In genomic region chr6:165662041-165662491, GRCh38 we compare ENCODE assay signal across 10 cellular contexts. TPM values are rescaled to one million over a fixed set of nuclear protein-coding genes. Genes with fewer than 3 reads are reported as not detected.
DNase-seq lines count a peak whose midpoint lies in the region; ATAC-seq and TF ChIP-seq lines count a peak whose summit lies in the region.
"Had no signal": no experiment of that assay in that cellular context is flagged by ENCODE, and none has a peak within 500 bp of the region (broad histone marks: within the 10 kb centered on the region; RNA-seq: fewer than 3 reads in every experiment).

No MANE protein-coding gene starts in this region.

- H3K27me3 Mint-ChIP-seq in mesothelial cell of epicardium (ENCODE audit: low read depth), result peaks cover 72% of the 10 kb centered on the region

- H3K27me3 ChIP-seq in heart left ventricle (peaks cover 0 to 51% (median 19%) of the 10 kb centered on the region in 9 donors), duodenal mucosa (ENCODE audit: control insufficient read depth in 1 of 2, insufficient read depth in 2 of 2, low read length in 2 of 2) (peaks cover 34 to 36% of the 10 kb centered on the region in 2 donors), aorta (ENCODE audit: control insufficient read depth in 1 of 2, insufficient read depth in 2 of 2, low read length in 1 of 2) (peaks cover 1 to 4% of the 10 kb centered on the region in 2 donors)

- H3K27ac Mint-ChIP-seq in mesothelial cell of epicardium, result no peak overlapping the region
- H3K27ac Mint-ChIP-seq: dendritic cell treated with granulocyte-macrophage colony-stimulating factor and Interleukin-4, amounts not matched to agents 40 ng/mL and 50 ng/mL, for 4 days had no signal

- 0 to 1% (median 1%) methylated on average over 30 to 54 of the region's 55 CpGs for WGBS in heart left ventricle, 4 donors
- WGBS in aorta, 2 donors, result 0 to 1% methylated on average over 24 to 55 of the region's 55 CpGs

- peaks cover 29% of the 10 kb centered on the region for H3K4me1 Mint-ChIP-seq in mesothelial cell of epicardium

- peak overlapping the region; percentile 80 for H3K4me3 Mint-ChIP-seq in mesothelial cell of epicardium
- H3K4me3 Mint-ChIP-seq: dendritic cell treated with granulocyte-macrophage colony-stimulating factor and Interleukin-4, amounts not matched to agents 40 ng/mL and 50 ng/mL, for 4 days had no signal

- H3K4me1 ChIP-seq in heart left ventricle (peaks cover 0 to 48% (median 20%) of the 10 kb centered on the region in 12 donors), duodenal mucosa (ENCODE audit: control insufficient read depth in 1 of 2, insufficient read depth in 2 of 2, low read length in 2 of 2) (peaks cover 18 to 25% of the 10 kb centered on the region in 2 donors), aorta (ENCODE audit: control insufficient read depth in 1 of 2, insufficient read depth in 2 of 2, low read length in 2 of 2) (no peaks in the 10 kb centered on the region)

- ATAC-seq in heart left ventricle (peak in 2 of 4 donors; percentile 6 to 14), Right ventricle myocardium inferior (no peak), aorta (ENCODE audit: low FRiP score) (no peak), GM18907 (IDR thresholded peaks at IDR 0.05; ENCODE audit: unreplicated experiment) (no peak)

- H3K36me3 ChIP-seq in heart left ventricle (no peaks in the 10 kb centered on the region), duodenal mucosa (ENCODE audit: control insufficient read depth in 1 of 2, insufficient read depth in 2 of 2, low read length in 2 of 2) (no peaks in the 10 kb centered on the region), aorta (ENCODE audit: control insufficient read depth in 1 of 2, insufficient read depth in 2 of 2, low read length in 1 of 2) (no peaks in the 10 kb centered on the region)

- no peaks in the 10 kb centered on the region for H3K9me3 ChIP-seq in heart left ventricle
- H3K9me3 ChIP-seq in duodenal mucosa (ENCODE audit: control insufficient read depth in 1 of 2, low read length in 2 of 2), result no peaks in the 10 kb centered on the region
- H3K9me3 ChIP-seq in aorta (ENCODE audit: control insufficient read depth, low read length), result no peaks in the 10 kb centered on the region

- H3K9me3 Mint-ChIP-seq in mesothelial cell of epicardium, result no peaks in the 10 kb centered on the region
- H3K9me3 Mint-ChIP-seq: dendritic cell treated with granulocyte-macrophage colony-stimulating factor and Interleukin-4, amounts not matched to agents 40 ng/mL and 50 ng/mL, for 4 days had no signal

- TF ChIP-seq CTCF in heart left ventricle (IDR thresholded peaks at IDR 0.05) (no peak), mesothelial cell of epicardium (IDR thresholded peaks at IDR 0.05; ENCODE audit: unreplicated experiment) (no peak)

- H3K27ac ChIP-seq in heart left ventricle (peak overlapping the region; percentile 57 to 98 (median 88)), duodenal mucosa (ENCODE audit: low read depth, low read length) (no peak overlapping the region), aorta (ENCODE audit: low read depth in 1 of 2, low read length in 2 of 2) (no peak overlapping the region)

- peak in 4 of 5 donors; percentile 53 to 61 (median 60) for DNase-seq in heart left ventricle
- no peak for DNase-seq in Right ventricle myocardium inferior (ENCODE audit: missing footprints)
- peak in 1 of 2 experiments; percentile 56 for DNase-seq in mesothelial cell of epicardium (ENCODE audit: low spot score in 2 of 2, unreplicated experiment in 2 of 2)
- DNase-seq in aorta, result peak in 1 of 2 donors; percentile 77
- no peak for DNase-seq in NCI-H2107 treated with DMSO at 0.1 percent for 48 hours (lab: John Stamatoyannopoulos, UW; ENCODE audit: unreplicated experiment)
- DNase-seq in effector CD8-positive, alpha-beta T cell (lab: John Stamatoyannopoulos, UW), result no peak

- H3K4me3 ChIP-seq in heart left ventricle (peak overlapping the region; percentile 62 to 93 (median 80)), duodenal mucosa (ENCODE audit: low read depth in 1 of 2, low read length in 2 of 2) (peak overlapping the region; percentile 68), aorta (ENCODE audit: low read length in 2 of 2) (peak overlapping the region; percentile 64 to 88)

- peak overlapping the region in 1 of 2 donors; percentile 18 for H3K9ac ChIP-seq in duodenal mucosa (ENCODE audit: low read depth in 1 of 2, low read length in 2 of 2)

- H3K36me3 Mint-ChIP-seq in mesothelial cell of epicardium, result no peaks in the 10 kb centered on the region

- intact Hi-C loops in heart left ventricle (cut with DNase I) (loop anchor here (2.0 to 10.0 kb wide), 14 partner anchors 39 to 225 kb away; no protein-coding TSS in a partner anchor), Right ventricle myocardium inferior (cut with DNase I) (loop anchor here (2.0 to 5.0 kb wide), 7 partner anchors 45 to 221 kb away; no protein-coding TSS in a partner anchor), aorta (cut with DNase I) (loop anchor here in 1 of 2 donors (1.0 to 10.0 kb wide), 3 partner anchors 40 to 183 kb away; no protein-coding TSS in a partner anchor)

- TF ChIP-seq POLR2A in heart left ventricle (IDR thresholded peaks at IDR 0.05), result no peak

RNA-seq across cellular contexts. Expression of gene PDE10A, which starts 1.0 kb away (rescaled TPM):
- 10 to 100 TPM in 8 of 9 donors, 1 to 10 TPM in 1; 8.6 to 22.4 (median 12.8) TPM for total RNA-seq in heart left ventricle
- polyA plus RNA-seq in heart left ventricle, result 10 to 100 TPM in 1 of 2 donors, 1 to 10 TPM in 1; 4.2 to 17.7 TPM
- 15.7 TPM for total RNA-seq in Right ventricle myocardium inferior
- total RNA-seq in mesothelial cell of epicardium, result 12.8 to 14.3 TPM (median 13.0 TPM) in 3 replicates
- 10 to 100 TPM in 1 of 2 donors, 1 to 10 TPM in 1; 8.7 to 17.1 TPM for total RNA-seq in aorta
- 1 to 10 TPM in 1 of 2 donors, under 1 TPM in 1; 0.75 to 3.8 TPM for polyA plus RNA-seq in aorta
- total RNA-seq: T-helper 1 cell treated with Interleukin-12 subunit alpha and Interleukin-12 subunit beta and Interleukin-4 antibody, amounts not matched to agents 30 ng/mL and 1 ng/mL, for 36 hours had no signal

Comparison
In these comparisons a context has a peak if more than half of its experiments do, and no peak if none do; other contexts are left out.
1. DNase-seq: peak in heart left ventricle (4 of 5); none in Right ventricle myocardium inferior (single experiment), NCI-H2107 treated with DMSO at 0.1 percent for 48 hours (single experiment) and effector CD8-positive, alpha-beta T cell (single experiment).
2. H3K27ac ChIP-seq: peak in heart left ventricle (12 of 12); none in duodenal mucosa (single experiment) and aorta (0 of 2).
3. Peak in every context shown above with its lines, with median percentiles within 50 percentile points of each other: H3K4me3 ChIP-seq.